In genomic region chr7:158292948-158293347, GRCh38 we compare ENCODE assay signal across 21 cellular contexts.
"Had no signal": no experiment of that assay in that cellular context is flagged by ENCODE, and none has a peak within 500 bp of the region (broad histone marks: within the 10 kb centered on the region; RNA-seq: fewer than 3 reads in every experiment).

No MANE protein-coding gene starts in this region.

- H3K4me3 ChIP-seq: Peyer's patch, SJSA1, SK-N-MC had no signal

- H3K9me3 ChIP-seq: SJSA1 had no signal

- H3K27ac ChIP-seq: HL-60, Peyer's patch, SJSA1, SK-N-MC had no signal

- DNase-seq: KBM-7, MV-4-11, NCI-H1048, NCI-H1105, NCI-H1417, NCI-H1436 treated with DMSO at 0.1 percent for 48 hours, NCI-H1694, NCI-H187 treated with DMSO at 0.1 percent for 48 hours, NCI-H2029 treated with DMSO at 0.1 percent for 48 hours, NCI-H2171 treated with DMSO at 0.1 percent for 48 hours, NCI-H345, NCI-H524, NCI-H526 treated with DMSO at 0.1 percent for 48 hours, NCI-H748 treated with DMSO at 0.1 percent for 48 hours, Peyer's patch, Right ventricle myocardium superior, SIG-M5, SW 1271 had no signal

- H3K36me3 ChIP-seq: Peyer's patch, SJSA1 had no signal

- H3K27me3 ChIP-seq: Peyer's patch, SJSA1 had no signal

- H3K4me1 ChIP-seq: Peyer's patch, SJSA1 had no signal
